Comparison of ENCODE assay signal across 24 cellular contexts in the genomic region with DNA sequence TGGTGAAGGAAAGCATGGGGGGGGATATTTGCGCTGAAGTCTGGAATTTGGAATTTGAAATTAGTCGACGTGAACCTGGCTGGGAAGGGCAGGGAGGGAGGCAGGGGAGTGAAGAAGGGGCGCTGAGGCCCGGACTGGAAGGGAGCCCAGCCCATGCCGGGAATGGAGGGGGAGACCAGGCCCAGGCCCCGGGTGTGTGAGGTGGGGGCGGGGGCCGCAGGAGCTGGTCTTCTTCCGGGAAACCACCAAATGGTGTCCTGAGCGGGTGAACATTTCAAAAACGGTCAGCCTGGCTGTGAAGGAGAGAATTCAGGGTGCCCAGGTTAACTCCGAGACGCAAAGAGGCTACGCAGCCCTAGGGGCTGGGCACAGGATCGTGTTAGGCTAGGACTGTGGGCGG. TPM values are rescaled to one million over a fixed set of nuclear protein-coding genes. Genes with fewer than 3 reads are reported as not detected.
DNase-seq lines count a peak whose midpoint lies in the region; ATAC-seq, FAIRE-seq and TF ChIP-seq lines count a peak whose summit lies in the region.
"Had no signal": no experiment of that assay in that cellular context is flagged by ENCODE, and none has a peak within 500 bp of the region (broad histone marks: within the 10 kb centered on the region; RNA-seq: fewer than 3 reads in every experiment).

No MANE protein-coding gene starts in this region.

- H3K27ac ChIP-seq in H1 (ENCODE audit: low read depth, low read length), result no peak overlapping the region
- no peak overlapping the region for H3K27ac ChIP-seq in neuronal stem cell (replicated peaks; ENCODE audit: low read length)
- no peak overlapping the region for H3K27ac ChIP-seq in uterus
- H3K27ac ChIP-seq: A549; BLaER1 treated with 17β-estradiol and CSF1 and Interleukin-3, amounts not matched to agents 10 nM and 100 nM had no signal

- H3K9ac ChIP-seq in H1 (replicated peaks in 1 of 4; ENCODE audit: extremely low read depth in 1 of 4, low read depth in 3 of 4, low read length in 3 of 4) (no peak overlapping the region), neuronal stem cell (ENCODE audit: low read depth, low read length, poor library complexity) (no peak overlapping the region)
- H3K9ac ChIP-seq: BLaER1 treated with 17β-estradiol and CSF1 and Interleukin-3, amounts not matched to agents 10 nM and 100 nM had no signal

- H3K9me3 Mint-ChIP-seq in activated naive CD4-positive, alpha-beta T cell treated with anti-CD3 and anti-CD28 coated beads, Interleukin-2, amount 50 U/mL, for 72 hours, result peaks cover 9 to 15% of the 10 kb centered on the region in 2 donors
- peaks cover 12% of the 10 kb centered on the region for H3K9me3 Mint-ChIP-seq in HFFc6

- no peak for TF ChIP-seq POLR2A in H1 (IDR thresholded peaks at IDR 0.05; ENCODE audit: control extremely low read depth in 1 of 2, low read depth in 2 of 2, low read length in 2 of 2)
- no peak for TF ChIP-seq POLR2A in uterus (IDR thresholded peaks at IDR 0.05)
- TF ChIP-seq POLR2A in GM12892 (IDR thresholded peaks at IDR 0.05; ENCODE audit: low read depth, low read length), result no peak

- no peaks in the 10 kb centered on the region for H3K79me2 ChIP-seq in H1 (ENCODE audit: control insufficient read depth in 1 of 2, insufficient read depth in 2 of 2, low read length in 2 of 2)

- intact Hi-C loops in uterus (cut with DNase I; ENCODE audit: low total_unique reads), result no loop called here

- H3K27me3 Mint-ChIP-seq in HFFc6 (ENCODE audit: insufficient read depth), result peaks cover 13% of the 10 kb centered on the region

- no peaks in the 10 kb centered on the region for H3K4me1 ChIP-seq in H1 (replicated peaks in 1 of 4; ENCODE audit: control insufficient read depth in 3 of 4, insufficient read depth in 4 of 4, low read length in 3 of 4)
- no peaks in the 10 kb centered on the region for H3K4me1 ChIP-seq in neuronal stem cell (ENCODE audit: control insufficient read depth in 2 of 2, insufficient read depth in 1 of 2, low read depth in 1 of 2, low read length in 2 of 2)
- no peaks in the 10 kb centered on the region for H3K4me1 ChIP-seq in uterus
- H3K4me1 ChIP-seq: A549, BE2C had no signal

- no peak overlapping the region for H4K8ac ChIP-seq in H1 (ENCODE audit: extremely low read depth, insufficient read depth, low read length)
- no peak overlapping the region for H4K8ac ChIP-seq in neuronal stem cell (ENCODE audit: low read depth, low read length)

- H3K23me2 ChIP-seq in H1 (ENCODE audit: low read depth, low read length), result no peaks in the 10 kb centered on the region

- H3K14ac ChIP-seq in H1 (ENCODE audit: insufficient read length) (no peak overlapping the region), neuronal stem cell (ENCODE audit: low read length) (no peak overlapping the region)

- peaks cover 0 to 1% of the 10 kb centered on the region in 2 experiments for H4K20me1 ChIP-seq in H1 (replicated peaks in 1 of 2; ENCODE audit: control insufficient read depth in 1 of 2, insufficient read depth in 2 of 2, low read length in 2 of 2)
- H4K20me1 ChIP-seq: BLaER1 treated with 17β-estradiol and CSF1 and Interleukin-3, amounts not matched to agents 10 nM and 100 nM had no signal

- H2BK12ac ChIP-seq in H1 (ENCODE audit: low read depth, low read length) (no peak overlapping the region), neuronal stem cell (ENCODE audit: low read length) (no peak overlapping the region)

- H3K4me2 ChIP-seq in H1 (ENCODE audit: insufficient read depth in 1 of 2, low read depth in 2 of 2, low read length in 2 of 2), result no peak overlapping the region
- H3K4me2 ChIP-seq in neuronal stem cell (ENCODE audit: insufficient read depth, low read length, poor library complexity, severe bottlenecking), result no peak overlapping the region
- H3K4me2 ChIP-seq: A549; BLaER1 treated with 17β-estradiol and CSF1 and Interleukin-3, amounts not matched to agents 10 nM and 100 nM had no signal

- WGBS in H1 (ENCODE audit: extremely low coverage in 1 of 2, insufficient coverage in 1 of 2, insufficient read length in 1 of 2, insufficient replicate concordance in 2 of 2, low coverage in 1 of 2, low lambda C conversion rate in 2 of 2, missing lambda C conversion rate in 1 of 2), 2 experiments, result 92% methylated on average over 17 of the region's 17 CpGs; no CpG with 5 or more reads in 1 of the 2 experiments
- WGBS in neuronal stem cell (ENCODE audit: extremely low coverage in 2 of 2, insufficient read length in 2 of 2, insufficient replicate concordance in 1 of 2), 2 donors, result 100% methylated on average over 1 of the region's 17 CpGs; no CpG with 5 or more reads in 1 of the 2 donors

- H3K36me3 ChIP-seq in H1 (ENCODE audit: control insufficient read depth in 2 of 4, insufficient read depth in 4 of 4, low read length in 3 of 4) (no peaks in the 10 kb centered on the region), neuronal stem cell (replicated peaks in 1 of 2; ENCODE audit: control insufficient read depth in 2 of 2, insufficient read depth in 2 of 2, low read length in 2 of 2) (no peaks in the 10 kb centered on the region), uterus (no peaks in the 10 kb centered on the region)
- H3K36me3 ChIP-seq: BE2C; BLaER1 treated with 17β-estradiol and CSF1 and Interleukin-3, amounts not matched to agents 10 nM and 100 nM had no signal

- no peak overlapping the region for H2BK120ac ChIP-seq in H1 (replicated peaks; ENCODE audit: low read depth, low read length)
- no peak overlapping the region for H2BK120ac ChIP-seq in neuronal stem cell (ENCODE audit: low read depth, low read length)

- no peak for FAIRE-seq in H1 (lab: Jason Lieb, UNC)
- no peak for FAIRE-seq in GM12892 (lab: Jason Lieb, UNC)
- FAIRE-seq: A549, D721Med, GM12878, GM18507 had no signal

- peaks cover 0 to 5% of the 10 kb centered on the region in 2 donors for H3K36me3 Mint-ChIP-seq in activated naive CD4-positive, alpha-beta T cell treated with anti-CD3 and anti-CD28 coated beads, Interleukin-2, amount 50 U/mL, for 72 hours
- peaks cover 5% of the 10 kb centered on the region; the same call in 1 of the 2 replicates for H3K36me3 Mint-ChIP-seq in HFFc6 (ENCODE audit: low read depth)
- H3K36me3 Mint-ChIP-seq: CD14-positive monocyte; CD8-positive, alpha-beta memory T cell had no signal

- H2BK5ac ChIP-seq in H1 (ENCODE audit: low read depth, low read length) (no peak overlapping the region), neuronal stem cell (ENCODE audit: low read length) (no peak overlapping the region)

- DNase-seq in activated naive CD4-positive, alpha-beta T cell treated with anti-CD3 and anti-CD28 coated beads, Interleukin-2, amount 50 U/mL, for 72 hours (ENCODE audit: low spot score in 2 of 2), result no peak
- DNase-seq in activated naive CD4-positive, alpha-beta T cell (lab: John Stamatoyannopoulos, UW), result no peak
- DNase-seq in H1 (ENCODE audit: low read depth in 1 of 2, low spot score in 2 of 2) (no peak), neuronal stem cell (ENCODE audit: low spot score) (no peak), uterus (no peak), HFFc6 (no peak), GM12892 (ENCODE audit: insufficient read length) (no peak)
- DNase-seq: 8988T; ACHN; BE2C; CD4-positive, alpha-beta T cell; CD8-positive, alpha-beta memory T cell; DMS 273 treated with DMSO at 0.1 percent for 48 hours; DMS79; EL; GDM1; GOT3 had no signal

- POLR2A ChIA-PET in H1 (lab: Charles Lee; ENCODE audit: partially characterized antibody), result no interaction called here

- H3K56ac ChIP-seq in H1 (replicated peaks; ENCODE audit: insufficient read length, low read depth, low read length), result no peak overlapping the region

- TF ChIP-seq CTCF in H1 (IDR thresholded peaks at IDR 0.05; ENCODE audit: control extremely low read depth in 1 of 3, insufficient read depth in 1 of 3, low read depth in 1 of 3, low read length in 3 of 3) (no peak), uterus (IDR thresholded peaks at IDR 0.05) (no peak), HFFc6 (IDR thresholded peaks at IDR 0.05) (no peak)

- H4K91ac ChIP-seq in H1 (replicated peaks; ENCODE audit: insufficient read length, low read length) (no peak overlapping the region), neuronal stem cell (ENCODE audit: low read depth, low read length, poor library complexity) (no peak overlapping the region)

- no peak overlapping the region for H4K5ac ChIP-seq in H1 (ENCODE audit: insufficient read length, low read depth, low read length)

- no peak overlapping the region for H2AK5ac ChIP-seq in H1 (ENCODE audit: low read depth, low read length)
- H2AK5ac ChIP-seq in neuronal stem cell (ENCODE audit: low read depth, low read length), result no peak overlapping the region

- H3K27me3 ChIP-seq in H1 (replicated peaks in 1 of 4; ENCODE audit: control insufficient read depth in 3 of 4, extremely low read depth in 1 of 4, insufficient read depth in 3 of 4, low read length in 3 of 4) (no peaks in the 10 kb centered on the region), neuronal stem cell (ENCODE audit: control insufficient read depth in 3 of 3, insufficient read depth in 3 of 3, low read depth in 1 of 3, low read length in 3 of 3) (no peaks in the 10 kb centered on the region), uterus (no peaks in the 10 kb centered on the region)
- H3K27me3 ChIP-seq: BE2C; BLaER1 treated with 17β-estradiol and CSF1 and Interleukin-3, amounts not matched to agents 10 nM and 100 nM had no signal

- no peak overlapping the region for H3K4ac ChIP-seq in H1 (replicated peaks; ENCODE audit: insufficient read length, low read depth, low read length)
- H3K4ac ChIP-seq in neuronal stem cell (ENCODE audit: low read length), result no peak overlapping the region

- ATAC-seq in activated naive CD4-positive, alpha-beta T cell treated with anti-CD3 and anti-CD28 coated beads, Interleukin-2, amount 50 U/mL, for 72 hours, result peak; percentile 1 to 18
- ATAC-seq: GM12878 had no signal

- H2AFZ ChIP-seq in H1 (ENCODE audit: low read length), result peak overlapping the region; percentile 81
- H2AFZ ChIP-seq in neuronal stem cell (ENCODE audit: low read length), result peak overlapping the region; percentile 44

- H3K4me3 ChIP-seq in H1 (ENCODE audit: extremely low read depth in 1 of 4, insufficient read depth in 2 of 4, low read depth in 3 of 4, low read length in 4 of 4), result no peak overlapping the region
- H3K4me3 ChIP-seq in neuronal stem cell (ENCODE audit: low read length in 2 of 2), result no peak overlapping the region
- H3K4me3 ChIP-seq in uterus, result no peak overlapping the region
- H3K4me3 ChIP-seq: A549; BLaER1 treated with 17β-estradiol and CSF1 and Interleukin-3, amounts not matched to agents 10 nM and 100 nM; GM12878 had no signal

- no peak overlapping the region for H3K4me3 Mint-ChIP-seq in HFFc6
- H3K4me3 Mint-ChIP-seq: CD14-positive monocyte; CD4-positive, alpha-beta T cell; CD8-positive, alpha-beta memory T cell; H9 had no signal

- no peak for TF ChIP-seq EP300 in H1 (IDR thresholded peaks at IDR 0.05; ENCODE audit: borderline replicate concordance in 1 of 2, low read depth in 2 of 2, low read length in 2 of 2)

- CTCF ChIA-PET in H1 (lab: Charles Lee; ENCODE audit: partially characterized antibody), result interaction anchor here (0.8 to 2.5 kb wide), 17 partner anchors 9 to 187 kb away, joined by 3 to 11 read pairs (median 4); no protein-coding TSS in a partner anchor

- no peak overlapping the region for H2BK20ac ChIP-seq in H1 (ENCODE audit: low read length)

- H3K18ac ChIP-seq in H1 (ENCODE audit: extremely low read depth, low read length) (no peak overlapping the region), neuronal stem cell (ENCODE audit: low read length) (no peak overlapping the region)

- H3K27ac Mint-ChIP-seq in activated naive CD4-positive, alpha-beta T cell treated with anti-CD3 and anti-CD28 coated beads, Interleukin-2, amount 50 U/mL, for 72 hours, result no peak overlapping the region
- H3K27ac Mint-ChIP-seq in HFFc6, result no peak overlapping the region
- H3K27ac Mint-ChIP-seq: CD4-positive, alpha-beta T cell; CD8-positive, alpha-beta memory T cell; H9 had no signal

- no peak for TF ChIP-seq RAD21 in H1 (IDR thresholded peaks at IDR 0.05 in 1 of 2, conservative IDR thresholded peaks at IDR 0.05 in 1 of 2; ENCODE audit: low read depth in 2 of 2, low read length in 2 of 2)

- no peak overlapping the region for H3K23ac ChIP-seq in H1 (ENCODE audit: insufficient read length)
- no peak overlapping the region for H3K23ac ChIP-seq in neuronal stem cell (ENCODE audit: low read depth, low read length, poor library complexity)

- peaks cover 18% of the 10 kb centered on the region for H3K4me1 Mint-ChIP-seq in HFFc6 (ENCODE audit: low read depth)
- H3K4me1 Mint-ChIP-seq: CD8-positive, alpha-beta memory T cell had no signal

- H2BK15ac ChIP-seq in H1 (ENCODE audit: low read length), result no peak overlapping the region
- no peak overlapping the region for H2BK15ac ChIP-seq in neuronal stem cell (ENCODE audit: low read length)

- H3K79me1 ChIP-seq in H1 (ENCODE audit: low read depth, low read length), result no peaks in the 10 kb centered on the region
- H3K79me1 ChIP-seq in neuronal stem cell (ENCODE audit: low read depth, low read length), result no peaks in the 10 kb centered on the region

- H3K9me3 ChIP-seq in H1 (ENCODE audit: insufficient read depth in 2 of 2, low read depth in 1 of 2, low read length in 1 of 2), result peaks cover 4 to 5% of the 10 kb centered on the region in 2 experiments
- H3K9me3 ChIP-seq in neuronal stem cell (replicated peaks in 1 of 2; ENCODE audit: control insufficient read depth in 2 of 2, insufficient read depth in 1 of 2, low read depth in 1 of 2, low read length in 2 of 2), result peaks cover 0 to 3% of the 10 kb centered on the region in 2 donors
- H3K9me3 ChIP-seq in uterus, result no peaks in the 10 kb centered on the region
- H3K9me3 ChIP-seq: A549, BE2C had no signal

RNA-seq across cellular contexts. Expression of gene PRR20G, which starts 0.5 kb away (rescaled TPM):
- not detected for total RNA-seq in activated naive CD4-positive, alpha-beta T cell treated with anti-CD3 and anti-CD28 coated beads, Interleukin-2, amount 50 U/mL, for 72 hours
- not detected in 2 replicates for total RNA-seq in H1 (2021; fragmentation: NEBNext Ultra II Directional; extraction: Animal tissue kit (Norgen Biotek cat#: 25700))
- 0.24 and 0.67 TPM in 2 replicates for polyA plus RNA-seq in H1 (2011; rRNA removed)
- polyA plus RNA-seq in H1 (2011; cell fraction: cytosol; rRNA removed), result 0.23 TPM
- polyA plus RNA-seq in H1 (2011; cell fraction: nucleus; rRNA removed), result 0.41 TPM
- polyA plus RNA-seq in H1 (2012, experiment 1 of 2), result 0.15 to 0.44 TPM (median 0.23 TPM) in 4 replicates
- 0.24 TPM for polyA plus RNA-seq in H1 (2012, experiment 2 of 2)
- polyA plus RNA-seq in H1 (2013, experiment 1 of 2), result 0.20 TPM
- 0.17 TPM for polyA plus RNA-seq in H1 (2013, experiment 2 of 2)
- 0.17 TPM in 1 of 2 replicates, not detected in the other for polyA minus RNA-seq in H1 (2011; rRNA and poly(A)+ RNA removed)
- polyA minus RNA-seq in H1 (2011; cell fraction: cytosol; rRNA and poly(A)+ RNA removed), result not detected
- polyA minus RNA-seq in H1 (2011; cell fraction: nucleus; rRNA and poly(A)+ RNA removed), result not detected
- not detected for polyA plus RNA-seq in neuronal stem cell (2013, experiment 1 of 2)
- polyA plus RNA-seq in neuronal stem cell (2013, experiment 2 of 2), result not detected
- not detected for total RNA-seq in uterus
- total RNA-seq in HFFc6 (2021; fragmentation: NEBNext Ultra II Directional; extraction: Animal tissue kit (Norgen Biotek cat#: 25700)), result not detected
- not detected for polyA plus RNA-seq in GM12892 (2012; ENCODE audit: missing spikeins)
- total RNA-seq: CD4-positive, alpha-beta T cell; CD8-positive, alpha-beta memory T cell; GM12878 had no signal
- polyA plus RNA-seq: A549; CD14-positive monocyte; CD8-positive, alpha-beta memory T cell; GM12878 had no signal
